16 cellular contexts compared by ENCODE assay signal in the genomic region with DNA sequence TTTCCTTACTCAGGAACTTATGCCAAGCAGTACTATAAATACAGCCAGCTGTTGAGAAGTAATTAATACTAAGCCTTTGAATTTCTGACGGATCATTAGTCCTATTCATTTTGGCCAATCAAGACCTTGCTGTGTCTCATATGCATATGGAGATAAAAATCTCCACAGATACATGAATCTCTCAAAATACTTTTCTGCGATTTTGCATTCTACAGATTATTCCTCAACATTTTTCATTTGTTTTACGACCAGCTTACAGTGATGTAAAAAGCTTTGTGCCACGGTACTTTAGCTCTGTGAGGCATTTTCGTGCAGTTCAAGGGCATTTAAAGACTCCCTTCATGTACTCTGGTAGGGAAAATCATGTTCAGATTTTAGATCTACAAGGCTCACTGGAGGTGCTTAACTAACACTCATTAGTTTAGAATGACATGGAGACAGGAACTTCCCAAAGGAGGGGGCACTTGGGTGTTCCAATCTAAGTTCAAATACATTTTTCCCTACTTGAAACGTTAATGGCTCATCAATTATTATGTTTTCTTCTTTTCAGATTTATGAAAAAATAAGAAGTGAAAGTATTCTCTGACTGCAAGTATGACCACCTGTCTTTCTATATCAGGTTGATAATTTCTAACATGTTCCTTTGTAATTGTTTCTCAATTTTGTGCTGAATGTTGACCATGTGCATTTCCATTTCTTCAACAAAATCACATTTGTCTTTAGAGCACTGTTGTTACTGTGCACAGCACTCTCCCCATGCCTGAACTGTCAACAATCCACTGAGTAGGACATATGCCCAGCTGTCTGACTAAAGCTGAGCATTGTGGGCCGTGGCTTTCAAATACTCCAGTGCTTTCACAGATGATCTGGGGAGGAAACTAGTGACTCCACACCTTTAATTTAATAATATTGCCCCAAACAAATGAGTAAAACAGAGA. TPM values are rescaled to one million over a fixed set of nuclear protein-coding genes. Genes with fewer than 3 reads are reported as not detected.
DNase-seq lines count a peak whose midpoint lies in the region; ATAC-seq, FAIRE-seq and TF ChIP-seq lines count a peak whose summit lies in the region.
"Had no signal": no experiment of that assay in that cellular context is flagged by ENCODE, and none has a peak within 500 bp of the region (broad histone marks: within the 10 kb centered on the region; RNA-seq: fewer than 3 reads in every experiment).

No MANE protein-coding gene starts in this region.

- ATAC-seq in GM21381 (IDR thresholded peaks at IDR 0.05; ENCODE audit: unreplicated experiment) (peak; percentile 63), HG03060 (IDR thresholded peaks at IDR 0.05; ENCODE audit: low read depth, unreplicated experiment) (peak; percentile 37), GM12878 (peak; percentile 79), left cardiac atrium (no peak), left lung (no peak)

- H2BK5ac ChIP-seq in neuronal stem cell (ENCODE audit: low read length): no peak overlapping the region

- 0 out of 2 replicates have a peak overlapping the region, but pooled peaks have one; percentile 14 for H3K27ac ChIP-seq in GM12878 (ENCODE audit: control insufficient read depth, insufficient read depth)
- no peak overlapping the region for H3K27ac ChIP-seq in left lung
- no peak overlapping the region for H3K27ac ChIP-seq in neuronal stem cell (replicated peaks; ENCODE audit: low read length)
- H3K27ac ChIP-seq in small intestine (ENCODE audit: low read depth in 1 of 2, low read length in 1 of 2): no peak overlapping the region
- H3K27ac ChIP-seq: RWPE1, thoracic aorta had no signal

- no peaks in the 10 kb centered on the region for H3K79me1 ChIP-seq in neuronal stem cell (ENCODE audit: low read depth, low read length)

- POLR2A ChIA-PET in GM12878 (lab: Charles Lee): interaction anchor here (0.6 to 4.3 kb wide), 3 partner anchors 15 to 209 kb away, joined by 3 to 34 read pairs (median 3); partner anchors contain the start of gene LANCL1

- CTCF ChIA-PET in GM12878 (lab: Yijun Ruan, JAX): interaction anchor here (0.6 to 4.7 kb wide), 8 partner anchors 10 to 93 kb away, joined by 3 to 42 read pairs (median 6); no protein-coding TSS in a partner anchor

- H3K36me3 ChIP-seq in GM12878 (ENCODE audit: control insufficient read depth in 2 of 2, insufficient read depth in 2 of 2, low read length in 1 of 2): peaks cover 0 to 11% of the 10 kb centered on the region in 2 experiments; a peak in 1 of 4 replicates
- peaks cover 0 to 8% of the 10 kb centered on the region in 2 donors for H3K36me3 ChIP-seq in left lung
- H3K36me3 ChIP-seq in neuronal stem cell (replicated peaks in 1 of 2; ENCODE audit: control insufficient read depth in 2 of 2, insufficient read depth in 2 of 2, low read length in 2 of 2): peaks cover 8 to 96% of the 10 kb centered on the region in 2 donors
- peaks cover 0 to 7% of the 10 kb centered on the region in 2 donors for H3K36me3 ChIP-seq in small intestine (ENCODE audit: control insufficient read depth in 2 of 2, insufficient read depth in 2 of 2, low read length in 2 of 2)

- H3K23ac ChIP-seq in neuronal stem cell (ENCODE audit: low read depth, low read length, poor library complexity): no peak overlapping the region

- SMC1A ChIA-PET in GM12878 (lab: Charles Lee; ENCODE audit: uncharacterized antibody, unreplicated experiment): interaction anchor here (1.0 to 4.6 kb wide), 8 partner anchors 10 to 158 kb away, joined by 3 to 44 read pairs (median 8); partner anchors contain the start of gene LANCL1

- TF ChIP-seq POLR2A in GM12878 (IDR thresholded peaks at IDR 0.05; ENCODE audit: low read depth, low read length): no peak

- in situ Hi-C loops in GM12878 (cut with MboI): no loop called here

- DNase-seq in GM12865 (ENCODE audit: low read depth) (peak; percentile 17), GM12878 (ENCODE audit: low read depth, low spot score) (no peak), left cardiac atrium (no peak), left lung (no peak), neuronal stem cell (ENCODE audit: low spot score) (no peak), small intestine (no peak)
- DNase-seq: activated CD4-positive, alpha-beta T cell treated with anti-CD3 and anti-CD28 coated beads for 1 hour; activated naive CD8-positive, alpha-beta T cell treated with anti-CD3 and anti-CD28 coated beads for 36 hours; BE2C; effector memory CD4-positive, alpha-beta T cell; NCI-H1417 treated with DMSO at 0.1 percent for 48 hours; stimulated activated CD4-positive, alpha-beta T cell treated with anti-CD3 and anti-CD28 coated beads, Interleukin-1b, Interleukin-23, amount 100 ng/mL, for 48 hours had no signal

- FAIRE-seq in GM12878 (lab: Jason Lieb, UNC): no peak
- FAIRE-seq in small intestine (lab: Jason Lieb, UNC): no peak

- no peak overlapping the region for H3K18ac ChIP-seq in neuronal stem cell (ENCODE audit: low read length)

- no peak overlapping the region for H4K91ac ChIP-seq in neuronal stem cell (ENCODE audit: low read depth, low read length, poor library complexity)

- H3K4me2 ChIP-seq in GM12878 (ENCODE audit: control insufficient read depth, insufficient read depth) (no peak overlapping the region), neuronal stem cell (ENCODE audit: insufficient read depth, low read length, poor library complexity, severe bottlenecking) (no peak overlapping the region)

- H3K9me3 ChIP-seq in GM12878 (replicated peaks; ENCODE audit: control insufficient read depth, insufficient read depth, low read length) (no peaks in the 10 kb centered on the region), left lung (no peaks in the 10 kb centered on the region), neuronal stem cell (replicated peaks in 1 of 2; ENCODE audit: control insufficient read depth in 2 of 2, insufficient read depth in 1 of 2, low read depth in 1 of 2, low read length in 2 of 2) (no peaks in the 10 kb centered on the region), small intestine (ENCODE audit: control insufficient read depth, low read depth) (no peaks in the 10 kb centered on the region)
- H3K9me3 ChIP-seq: BE2C, thoracic aorta had no signal

- H2AK5ac ChIP-seq in neuronal stem cell (ENCODE audit: low read depth, low read length): no peak overlapping the region

- intact Hi-C loops in GM12878 (cut with micrococcal nuclease; ENCODE audit: unreplicated experiment): no loop called here
- intact Hi-C loops in left cardiac atrium (cut with DNase I): no loop called here
- intact Hi-C loops in left lung (cut with DNase I): no loop called here

- TF ChIP-seq EP300 in GM12878 (IDR thresholded peaks at IDR 0.05; ENCODE audit: borderline replicate concordance in 1 of 2, control insufficient read depth in 1 of 2, low read depth in 2 of 2, low read length in 2 of 2): peak in 1 of 2 experiments; percentile 38; a peak in 2 of 4 replicates

- 45% methylated on average over 7 of the region's 7 CpGs for WGBS in GM12878 (ENCODE audit: insufficient coverage, insufficient replicate concordance, low lambda C conversion rate, missing lambda C conversion rate)
- WGBS in neuronal stem cell (ENCODE audit: extremely low coverage in 2 of 2, insufficient read length in 2 of 2, insufficient replicate concordance in 1 of 2), 2 donors: no CpG with 5 or more reads among the region's 7 CpGs
- WGBS in small intestine, 3 donors: 87 to 91% (median 88%) methylated on average over 7 of the region's 7 CpGs

- no peak for TF ChIP-seq RAD21 in GM12878 (IDR thresholded peaks at IDR 0.05; ENCODE audit: insufficient read depth, low read depth, low read length)

- H3K4me3 ChIP-seq in GM12865 (ENCODE audit: low read depth, low read length) (no peak overlapping the region), GM12878 (no peak overlapping the region), left lung (no peak overlapping the region), neuronal stem cell (ENCODE audit: low read length in 2 of 2) (no peak overlapping the region), small intestine (ENCODE audit: low read depth in 1 of 2, low read length in 2 of 2) (no peak overlapping the region)
- H3K4me3 ChIP-seq: thoracic aorta had no signal

- H3K4me1 ChIP-seq in GM12878 (ENCODE audit: control insufficient read depth, insufficient read depth, low read length) (peaks cover 14% of the 10 kb centered on the region), left lung (no peaks in the 10 kb centered on the region), neuronal stem cell (ENCODE audit: control insufficient read depth in 2 of 2, insufficient read depth in 1 of 2, low read depth in 1 of 2, low read length in 2 of 2) (no peaks in the 10 kb centered on the region), small intestine (ENCODE audit: control insufficient read depth in 2 of 2, insufficient read depth in 1 of 2, low read depth in 1 of 2, low read length in 1 of 2) (no peaks in the 10 kb centered on the region)

- H2BK15ac ChIP-seq in neuronal stem cell (ENCODE audit: low read length): no peak overlapping the region

- no peak overlapping the region for H2BK120ac ChIP-seq in neuronal stem cell (ENCODE audit: low read depth, low read length)

- H3K14ac ChIP-seq in neuronal stem cell (ENCODE audit: low read length): no peak overlapping the region

- no peaks in the 10 kb centered on the region for H4K20me1 ChIP-seq in GM12878 (ENCODE audit: control insufficient read depth, insufficient read depth)

- H3K4ac ChIP-seq in neuronal stem cell (ENCODE audit: low read length): no peak overlapping the region

- no peak overlapping the region for H2BK12ac ChIP-seq in neuronal stem cell (ENCODE audit: low read length)

- H3K79me2 ChIP-seq in GM12878 (ENCODE audit: control insufficient read depth, insufficient read depth, low read length): no peaks in the 10 kb centered on the region

- RAD21 ChIA-PET in GM12878 (lab: Charles Lee; ENCODE audit: unreplicated experiment): interaction anchor here (0.6 to 3.1 kb wide), 4 partner anchors 14 to 97 kb away, joined by 3 to 11 read pairs (median 8); partner anchors contain the start of gene LANCL1

- BruUV-seq in GM12878 (replicated peaks; lab: Mats Ljungman, UMichigan): no TSS peak

- H3K27me3 ChIP-seq in GM12878 (replicated peaks in 1 of 2; ENCODE audit: control insufficient read depth in 2 of 2, insufficient read depth in 2 of 2, low read length in 1 of 2): no peaks in the 10 kb centered on the region
- no peaks in the 10 kb centered on the region for H3K27me3 ChIP-seq in left lung
- no peaks in the 10 kb centered on the region for H3K27me3 ChIP-seq in neuronal stem cell (ENCODE audit: control insufficient read depth in 3 of 3, insufficient read depth in 3 of 3, low read depth in 1 of 3, low read length in 3 of 3)
- H3K27me3 ChIP-seq in small intestine (ENCODE audit: control insufficient read depth in 2 of 2, insufficient read depth in 2 of 2, low read length in 2 of 2): no peaks in the 10 kb centered on the region
- H3K27me3 ChIP-seq: BE2C had no signal

- no peak for TF ChIP-seq CTCF in GM12865 (IDR thresholded peaks at IDR 0.05; ENCODE audit: insufficient read depth, low read depth, low read length, missing control alignments)
- no peak for TF ChIP-seq CTCF in GM12878 (IDR thresholded peaks at IDR 0.05 in 2 of 3, conservative IDR thresholded peaks at IDR 0.05 in 1 of 3; ENCODE audit: control insufficient read depth in 2 of 3, extremely low read depth in 1 of 3, insufficient read depth in 1 of 3, low read depth in 3 of 3, low read length in 3 of 3)
- TF ChIP-seq CTCF in left lung (IDR thresholded peaks at IDR 0.05): no peak

- H2AFZ ChIP-seq in GM12878 (ENCODE audit: control insufficient read depth, low read depth, low read length): no peak overlapping the region; the same call in 1 of the 2 replicates
- H2AFZ ChIP-seq in neuronal stem cell (ENCODE audit: low read length): no peak overlapping the region

- no peak overlapping the region for H4K8ac ChIP-seq in neuronal stem cell (ENCODE audit: low read depth, low read length)

- H3K9ac ChIP-seq in GM12878 (ENCODE audit: control insufficient read depth, insufficient read depth, low read length) (no peak overlapping the region), neuronal stem cell (ENCODE audit: low read depth, low read length, poor library complexity) (no peak overlapping the region)

RNA-seq across cellular contexts. Expression of gene LANCL1, which starts 16.4 kb away (rescaled TPM):
- total RNA-seq in GM12878 (2013; cell fraction: nucleolus; rRNA removed): 27.5 and 30.4 TPM in 2 replicates
- total RNA-seq in GM12878 (2014; rRNA removed) (16.1 and 21.0 TPM in 2 replicates), GM12878 (2014; rRNA removed; fragmentation: Illumina TruSeq; extraction: Trizol) (22.9 and 26.1 TPM in 2 replicates), GM12878 (2021) (30.9 and 33.4 TPM in 2 replicates), left cardiac atrium (10 to 100 TPM; 46.7 to 48.3 TPM), left lung (10 to 100 TPM; 27.5 to 42.4 TPM)
- polyA plus RNA-seq in GM12878 (2011; ENCODE audit: low read depth): 13.7 TPM
- polyA plus RNA-seq in GM12878 (2011; rRNA removed) (79.1 and 90.1 TPM in 2 replicates), GM12878 (2014; fragmentation: Illumina TruSeq; extraction: Trizol) (33.6 and 38.3 TPM in 2 replicates), GM12878 (2014; fragmentation: Nextera tagmentation; extraction: Ambion mirVana) (10 to 100 TPM; 13.6 to 18.4 TPM), GM12878 (2014; rRNA removed) (21.2 and 22.9 TPM in 2 replicates), GM12878 (2016; fragmentation: Nextera tagmentation; extraction: Ambion mirVana) (10 to 100 TPM; 31.7 to 33.6 TPM), small intestine (10 to 100 TPM in 1 of 3 donors, 1 to 10 TPM in 2; 8.6 to 21.4 (median 8.9) TPM)
- 48.3 and 62.4 TPM in 2 replicates for polyA plus RNA-seq in GM12878 (2011; cell fraction: cytosol; rRNA removed)
- 38.0 and 44.0 TPM in 2 replicates for polyA plus RNA-seq in GM12878 (2011; cell fraction: nucleus; rRNA removed)
- polyA plus RNA-seq in GM12878 (2012): 12.9 and 15.7 TPM in 2 replicates
- polyA minus RNA-seq in GM12878 (2011; rRNA and poly(A)+ RNA removed): 72.9 and 78.3 TPM in 2 replicates
- polyA minus RNA-seq in GM12878 (2011; cell fraction: cytosol; rRNA and poly(A)+ RNA removed): 28.5 and 28.8 TPM in 2 replicates
- 16.7 and 17.3 TPM in 2 replicates for polyA minus RNA-seq in GM12878 (2011; cell fraction: nucleus; rRNA and poly(A)+ RNA removed)
- polyA plus RNA-seq in neuronal stem cell (2013, experiment 1 of 2): 46.0 TPM
- 44.9 TPM for polyA plus RNA-seq in neuronal stem cell (2013, experiment 2 of 2)

Comparison
In these comparisons a context has a peak if more than half of its experiments do, and no peak if none do; other contexts are left out.
1. ATAC-seq: peak in GM21381 (single experiment), HG03060 (single experiment) and GM12878 (single experiment); none in left cardiac atrium (0 of 2) and left lung (single experiment).